ENCODE assay signal across 12 cellular contexts in the genomic region with DNA sequence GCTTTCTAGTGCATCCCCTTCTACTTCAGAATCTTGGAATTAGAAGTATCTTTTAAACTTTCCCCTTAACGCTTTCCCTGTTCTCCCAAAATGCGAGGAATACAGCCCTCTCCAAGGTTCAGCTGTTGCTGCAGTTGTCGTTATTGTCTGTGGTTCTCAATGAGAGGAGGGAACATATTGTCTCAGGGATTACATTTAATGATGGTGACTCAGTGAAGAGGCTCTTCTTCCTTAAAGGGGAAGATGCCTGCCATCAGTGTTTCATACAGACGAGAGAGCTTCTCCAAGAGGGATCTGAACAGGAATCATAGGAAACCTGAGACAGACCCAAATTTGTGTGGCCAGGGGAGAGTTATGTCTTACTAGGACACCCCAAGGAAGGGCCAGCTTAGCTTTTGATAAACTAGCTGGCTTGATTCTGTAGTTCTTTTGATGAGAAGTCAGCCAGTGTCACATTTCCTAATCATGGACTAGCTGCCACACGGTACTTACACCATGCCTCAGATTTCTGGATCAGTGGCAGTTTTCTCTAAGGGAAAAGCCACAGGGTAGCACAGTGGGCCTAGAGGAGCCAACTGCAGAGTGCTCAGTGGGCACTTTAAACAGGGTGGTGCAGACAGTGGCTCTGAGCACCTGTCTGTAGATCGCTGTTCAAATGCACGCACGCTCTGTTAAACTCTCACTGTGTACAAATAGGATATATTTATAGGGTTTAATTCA. TPM values are rescaled to one million over a fixed set of nuclear protein-coding genes. Genes with fewer than 3 reads are reported as not detected.
A peak's percentile ranks its signal among the peaks of the same experiment; 100 is the strongest.
DNase-seq lines count a peak whose midpoint lies in the region; ATAC-seq and TF ChIP-seq lines count a peak whose summit lies in the region.
"Had no signal": no experiment of that assay in that cellular context is flagged by ENCODE, and none has a peak within 500 bp of the region (broad histone marks: within the 10 kb centered on the region; RNA-seq: fewer than 3 reads in every experiment).

No MANE protein-coding gene starts in this region.

- ATAC-seq in HG02852 (IDR thresholded peaks at IDR 0.05; ENCODE audit: unreplicated experiment) = no peak
- ATAC-seq: GM12878; stimulated activated memory B cell treated with anti-CD40 and anti-IgM and Interleukin-4, amounts not matched to agents 10 μg/mL and 1 μg/mL and 100 μg/mL, for 72 hours had no signal

- H2AFZ ChIP-seq in mammary epithelial cell (ENCODE audit: low read depth, low read length) = no peak overlapping the region

- 85% methylated on average over 8 of the region's 8 CpGs for WGBS in mammary epithelial cell (ENCODE audit: low coverage, missing lambda C conversion rate)

- no peaks in the 10 kb centered on the region for H3K4me1 Mint-ChIP-seq in neural crest cell
- H3K4me1 Mint-ChIP-seq: stimulated activated memory B cell treated with anti-CD40 and anti-IgM and Interleukin-4, amounts not matched to agents 10 μg/mL and 1 μg/mL and 100 μg/mL, for 72 hours had no signal

- peak overlapping the region; percentile 69 for H3K27ac Mint-ChIP-seq in neural crest cell (ENCODE audit: unreplicated experiment)
- H3K27ac Mint-ChIP-seq: stimulated activated memory B cell treated with anti-CD40 and anti-IgM and Interleukin-4, amounts not matched to agents 10 μg/mL and 1 μg/mL and 100 μg/mL, for 72 hours had no signal

- no peaks in the 10 kb centered on the region for H4K20me1 ChIP-seq in mammary epithelial cell (ENCODE audit: insufficient read depth, low read length)

- no peaks in the 10 kb centered on the region for H3K9me3 Mint-ChIP-seq in neural crest cell
- H3K9me3 Mint-ChIP-seq: stimulated activated memory B cell treated with anti-CD40 and anti-IgM and Interleukin-4, amounts not matched to agents 10 μg/mL and 1 μg/mL and 100 μg/mL, for 72 hours had no signal

- H3K4me2 ChIP-seq in mammary epithelial cell (ENCODE audit: insufficient read depth, low read depth, low read length) = no peak overlapping the region

- CTCF ChIA-PET in mammary epithelial cell (lab: Charles Lee; ENCODE audit: low non-redundant PET) = no interaction called here

- H3K4me3 Mint-ChIP-seq in neural crest cell = no peak overlapping the region
- H3K4me3 Mint-ChIP-seq: stimulated activated memory B cell treated with anti-CD40 and anti-IgM and Interleukin-4, amounts not matched to agents 10 μg/mL and 1 μg/mL and 100 μg/mL, for 72 hours had no signal

- peaks cover 15% of the 10 kb centered on the region for H3K36me3 ChIP-seq in mammary epithelial cell (ENCODE audit: insufficient read depth, low read length)

- no TSS peak for BruUV-seq in mammary epithelial cell (replicated peaks; lab: Mats Ljungman, UMichigan)

- no peaks in the 10 kb centered on the region for H3K9me3 ChIP-seq in mammary epithelial cell (replicated peaks; ENCODE audit: insufficient read depth, low read length)
- H3K9me3 ChIP-seq: Peyer's patch had no signal

- TF ChIP-seq CTCF in mammary epithelial cell (conservative IDR thresholded peaks at IDR 0.05 in 1 of 2, IDR thresholded peaks at IDR 0.05 in 1 of 2; ENCODE audit: extremely low read depth in 1 of 2, insufficient read depth in 1 of 2, low read depth in 1 of 2, low read length in 2 of 2) (no peak), neural crest cell (conservative IDR thresholded peaks at IDR 0.05) (no peak)

- in situ Hi-C loops in mammary epithelial cell (cut with MboI; ENCODE audit: low sequenced_read_pairs in 2 of 2) = no loop called here

- H3K27ac ChIP-seq in mammary epithelial cell (ENCODE audit: insufficient read depth, low read depth, low read length) = no peak overlapping the region
- H3K27ac ChIP-seq: Peyer's patch had no signal

- peaks cover 19% of the 10 kb centered on the region for H3K36me3 Mint-ChIP-seq in neural crest cell (ENCODE audit: low read depth)

- DNase-seq in EH (ENCODE audit: low read depth) (peak; percentile 76), NCI-H2029 (lab: John Stamatoyannopoulos, UW) (peak; percentile 65), mammary epithelial cell (peak; percentile 40), neural crest cell (ENCODE audit: low read depth, low spot score) (no peak), HPDE6-E6E7 (ENCODE audit: extremely low spot score) (no peak), DMS114 treated with DMSO at 0.1 percent for 48 hours (lab: John Stamatoyannopoulos, UW; ENCODE audit: unreplicated experiment) (no peak), Kasumi-1 (lab: John Stamatoyannopoulos, UW) (no peak)
- DNase-seq: activated T-cell treated with anti-CD3 and anti-CD28 coated beads, Interleukin-2, amount 50 U/mL, for 48 hours; Peyer's patch had no signal

- H3K4me1 ChIP-seq in mammary epithelial cell (ENCODE audit: insufficient read depth, low read length) = peaks cover 8% of the 10 kb centered on the region
- H3K4me1 ChIP-seq: Peyer's patch had no signal

- no peaks in the 10 kb centered on the region for H3K27me3 ChIP-seq in mammary epithelial cell (ENCODE audit: insufficient read depth, low read length)
- H3K27me3 ChIP-seq: Peyer's patch had no signal

- H3K79me2 ChIP-seq in mammary epithelial cell (ENCODE audit: insufficient read depth, low read length) = no peaks in the 10 kb centered on the region

- no peaks in the 10 kb centered on the region for H3K27me3 Mint-ChIP-seq in neural crest cell (ENCODE audit: low read depth)
- H3K27me3 Mint-ChIP-seq: stimulated activated memory B cell treated with anti-CD40 and anti-IgM and Interleukin-4, amounts not matched to agents 10 μg/mL and 1 μg/mL and 100 μg/mL, for 72 hours had no signal

- no peak overlapping the region for H3K9ac ChIP-seq in mammary epithelial cell (ENCODE audit: insufficient read depth, low read length)

- intact Hi-C loops in mammary epithelial cell (cut with micrococcal nuclease) = no loop called here

- H3K4me3 ChIP-seq in mammary epithelial cell (replicated peaks in 1 of 3; ENCODE audit: insufficient read depth in 1 of 3, low read depth in 2 of 3, low read length in 3 of 3) = no peak overlapping the region
- H3K4me3 ChIP-seq: GM12878, Peyer's patch had no signal

- dilution Hi-C loops in mammary epithelial cell (cut with HindIII; ENCODE audit: low sequenced_read_pairs) = no loop called here

RNA-seq across cellular contexts. Expression of a gene that starts 59.7 kb away (rescaled TPM):
- total RNA-seq in mammary epithelial cell = 10 to 100 TPM; 29.8 to 45.3 TPM
- polyA plus RNA-seq in mammary epithelial cell = 14.8 TPM
- 15.7 TPM for polyA minus RNA-seq in mammary epithelial cell
- 23.9 and 25.0 TPM in 2 replicates for total RNA-seq in neural crest cell

Comparison
In these comparisons a context has a peak if more than half of its experiments do, and no peak if none do; other contexts are left out.
1. DNase-seq: peak in EH (single experiment), NCI-H2029 (single experiment) and mammary epithelial cell (single experiment); none in neural crest cell (single experiment), HPDE6-E6E7 (single experiment), DMS114 treated with DMSO at 0.1 percent for 48 hours (single experiment) and Kasumi-1 (0 of 2).